In the genomic region with DNA sequence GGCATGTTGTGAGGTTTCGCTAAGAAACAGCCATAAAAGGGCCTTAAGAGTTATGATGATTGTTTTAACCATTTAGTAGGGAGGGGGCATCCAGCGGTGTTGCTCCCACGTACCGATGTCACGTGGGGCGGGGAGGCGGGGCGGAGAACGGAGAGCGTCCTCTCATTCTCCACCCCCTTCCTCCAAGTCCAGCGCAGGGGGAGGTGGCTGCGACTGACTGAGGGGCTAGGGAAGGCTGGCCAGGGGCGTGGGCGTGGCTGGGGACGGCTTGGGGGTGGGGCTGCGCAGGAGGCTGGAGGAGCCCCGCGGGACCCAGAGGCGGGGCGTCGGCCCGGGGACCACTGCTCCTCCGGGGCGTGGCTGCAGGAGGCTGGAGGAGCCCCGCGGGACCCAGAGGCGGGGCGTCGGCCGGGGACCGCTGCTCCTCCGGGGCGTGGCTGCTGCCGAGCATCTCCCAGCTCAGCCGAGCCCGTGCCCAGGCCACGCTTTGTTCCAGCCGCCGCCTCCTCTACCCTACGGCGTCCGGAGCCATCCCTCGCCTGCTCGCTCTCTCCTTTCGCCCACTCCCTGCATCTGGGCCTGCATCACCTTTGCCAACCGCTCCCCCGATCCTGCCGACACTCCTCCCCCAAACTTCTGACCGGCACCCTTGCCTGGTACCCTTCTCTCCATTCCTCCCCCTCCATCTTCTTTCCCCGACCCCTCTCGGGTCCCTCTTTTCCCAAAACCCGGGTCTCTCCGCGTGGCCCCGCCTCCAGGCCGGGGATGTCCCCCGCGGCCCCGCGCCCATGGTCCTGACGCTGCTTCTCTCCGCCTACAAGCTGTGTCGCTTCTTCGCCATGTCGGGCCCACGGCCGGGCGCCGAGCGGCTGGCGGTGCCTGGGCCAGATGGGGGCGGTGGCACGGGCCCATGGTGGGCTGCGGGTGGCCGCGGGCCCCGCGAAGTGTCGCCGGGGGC, we compare ENCODE assay signal across 8 cellular contexts. TPM values are rescaled to one million over a fixed set of nuclear protein-coding genes. Genes with fewer than 3 reads are reported as not detected.
A peak's percentile ranks its signal among the peaks of the same experiment; 100 is the strongest.
DNase-seq lines count a peak whose midpoint lies in the region; ATAC-seq and TF ChIP-seq lines count a peak whose summit lies in the region.

A gene (plus strand): TSS at position 450 of the 958 bp plus-strand sequence. CDS start 339 bp downstream, at position 789.

- peaks cover 37% of the 10 kb centered on the region for H3K27me3 Mint-ChIP-seq in GM23338 (ENCODE audit: insufficient read depth, low read depth, poor library complexity)
- H3K27me3 Mint-ChIP-seq in T-helper 2 cell treated with Interferon-gamma antibody and Interleukin-4, amounts not matched to agents 5 μg/mL and 100 μg/mL, for 36 hours (ENCODE audit: low read depth): no peaks in the 10 kb centered on the region

- H3K27me3 ChIP-seq in GM23338 (ENCODE audit: insufficient read depth): peaks cover 22% of the 10 kb centered on the region
- H3K27me3 ChIP-seq in ascending aorta: no peaks in the 10 kb centered on the region
- H3K27me3 ChIP-seq in aorta (ENCODE audit: control insufficient read depth in 1 of 2, insufficient read depth in 2 of 2, low read length in 1 of 2): no peaks in the 10 kb centered on the region

- peaks cover 21% of the 10 kb centered on the region for H3K4me1 Mint-ChIP-seq in GM23338
- H3K4me1 Mint-ChIP-seq in T-helper 2 cell treated with Interferon-gamma antibody and Interleukin-4, amounts not matched to agents 5 μg/mL and 100 μg/mL, for 36 hours (ENCODE audit: low read depth): peaks cover 12% of the 10 kb centered on the region

- DNase-seq in Daoy (ENCODE audit: low read depth): peak; percentile 95
- peak; percentile 99 for DNase-seq in GM23338 (ENCODE audit: low spot score)
- DNase-seq in NCI-H1092 (lab: John Stamatoyannopoulos, UW): peak; percentile 88
- DNase-seq in T-helper 2 cell treated with Interferon-gamma antibody and Interleukin-4, amounts not matched to agents 5 μg/mL and 100 μg/mL, for 36 hours (ENCODE audit: low spot score): peak; percentile 91
- peak; percentile 54 to 94 for DNase-seq in ascending aorta (ENCODE audit: low spot score in 2 of 2)
- peak in 50 of 51 donors; percentile 12 to 87 (median 67) for DNase-seq in hypothalamus (lab: John Stamatoyannopoulos, UW)
- DNase-seq in retinal pigment epithelial cell (ENCODE audit: low read depth): peak; percentile 54
- DNase-seq in aorta: peak; percentile 93 to 98

- no peaks in the 10 kb centered on the region for H3K9me3 ChIP-seq in ascending aorta
- no peaks in the 10 kb centered on the region for H3K9me3 ChIP-seq in aorta (ENCODE audit: control insufficient read depth, low read length)

- WGBS in aorta, 2 donors: 1% methylated on average over 66 to 80 of the region's 80 CpGs

- H3K4me3 ChIP-seq in GM23338: peak within 1 kb of the TSS; percentile 86
- H3K4me3 ChIP-seq in ascending aorta: peak within 1 kb of the TSS; percentile 70 to 77
- peak within 1 kb of the TSS; percentile 57 for H3K4me3 ChIP-seq in retinal pigment epithelial cell (ENCODE audit: low read length)
- peak within 1 kb of the TSS; percentile 51 to 55 for H3K4me3 ChIP-seq in aorta (ENCODE audit: low read length in 2 of 2)

- peak within 1 kb of the TSS; percentile 67; the same call in 1 of the 2 replicates for H3K27ac Mint-ChIP-seq in GM23338
- H3K27ac Mint-ChIP-seq in T-helper 2 cell treated with Interferon-gamma antibody and Interleukin-4, amounts not matched to agents 5 μg/mL and 100 μg/mL, for 36 hours: peak within 1 kb of the TSS; percentile 93

- H3F3A ChIP-seq in GM23338 (replicated peaks; ENCODE audit: low read depth): no peaks in the 10 kb centered on the region; the same call in 1 of the 2 replicates

- H3K4me3 Mint-ChIP-seq in GM23338: peak within 1 kb of the TSS; percentile 79
- H3K4me3 Mint-ChIP-seq in T-helper 2 cell treated with Interferon-gamma antibody and Interleukin-4, amounts not matched to agents 5 μg/mL and 100 μg/mL, for 36 hours: peak within 1 kb of the TSS; percentile 93

- H3K36me3 ChIP-seq in GM23338 (ENCODE audit: insufficient read depth) (no peaks in the 10 kb centered on the region), ascending aorta (no peaks in the 10 kb centered on the region), aorta (ENCODE audit: control insufficient read depth in 1 of 2, insufficient read depth in 2 of 2, low read length in 1 of 2) (no peaks in the 10 kb centered on the region)

- peaks cover 17% of the 10 kb centered on the region; the same call in 1 of the 2 replicates for H4K20me1 ChIP-seq in GM23338 (replicated peaks; ENCODE audit: insufficient read depth)

- no peaks in the 10 kb centered on the region for H3K9me2 ChIP-seq in GM23338 (ENCODE audit: insufficient read depth)

- H3K4me1 ChIP-seq in GM23338 (ENCODE audit: insufficient read depth) (peaks cover 9% of the 10 kb centered on the region; the same call in 1 of the 2 replicates), ascending aorta (peaks cover 12% of the 10 kb centered on the region in 2 donors), aorta (ENCODE audit: control insufficient read depth in 1 of 2, insufficient read depth in 2 of 2, low read length in 2 of 2) (no peaks in the 10 kb centered on the region)

- no peaks in the 10 kb centered on the region for H3K36me3 Mint-ChIP-seq in GM23338 (ENCODE audit: low read depth)
- H3K36me3 Mint-ChIP-seq in T-helper 2 cell treated with Interferon-gamma antibody and Interleukin-4, amounts not matched to agents 5 μg/mL and 100 μg/mL, for 36 hours (ENCODE audit: low read depth): peaks cover 2% of the 10 kb centered on the region

- H3K27ac ChIP-seq in GM23338 (ENCODE audit: low read depth) (0 out of 2 replicates have a peak within 1 kb of the TSS, but pooled peaks have one; percentile 20), ascending aorta (peak within 1 kb of the TSS; percentile 75 to 86), aorta (ENCODE audit: low read depth in 1 of 2, low read length in 2 of 2) (peak within 1 kb of the TSS; percentile 15 to 31)

- ATAC-seq in GM23338 (peak; percentile 85), aorta (ENCODE audit: low FRiP score) (peak; percentile 88)

- no peak for TF ChIP-seq CTCF in GM23338 (conservative IDR thresholded peaks at IDR 0.05; ENCODE audit: low read depth in 2 of 2)
- TF ChIP-seq CTCF in ascending aorta (IDR thresholded peaks at IDR 0.05): no peak
- no peak for TF ChIP-seq CTCF in retinal pigment epithelial cell (conservative IDR thresholded peaks at IDR 0.05; ENCODE audit: low read depth, low read length)

- H3K9me3 Mint-ChIP-seq in GM23338: no peaks in the 10 kb centered on the region
- H3K9me3 Mint-ChIP-seq in T-helper 2 cell treated with Interferon-gamma antibody and Interleukin-4, amounts not matched to agents 5 μg/mL and 100 μg/mL, for 36 hours: no peaks in the 10 kb centered on the region

- peak within 1 kb of the TSS; percentile 90 for H3K4me2 ChIP-seq in GM23338

- intact Hi-C loops in ascending aorta (cut with DNase I): loop anchor here (1.0 kb wide), 1 partner anchor 36 kb away; a partner anchor contains a TSS
- intact Hi-C loops in aorta (cut with DNase I): no loop called here

- H2AFZ ChIP-seq in GM23338: peak within 1 kb of the TSS; percentile 97

- no peaks in the 10 kb centered on the region for H3K79me2 ChIP-seq in GM23338 (replicated peaks; ENCODE audit: insufficient read depth)

TF ChIP-seq in GM23338, 12 proteins besides CTCF, POLR2A, EP300 and RAD21:
- TF ChIP-seq NANOG (IDR thresholded peaks at IDR 0.05; ENCODE audit: borderline replicate concordance): no peak
- no peak for TF ChIP-seq STAT1 (IDR thresholded peaks at IDR 0.05; ENCODE audit: unreplicated experiment)
- TF ChIP-seq ZNF331 (CRISPR knock-in tag; IDR thresholded peaks at IDR 0.05; ENCODE audit: low read depth): no peak
- TF ChIP-seq POLR2AphosphoS5 (IDR thresholded peaks at IDR 0.05; ENCODE audit: low read depth): peak; percentile 40; the same call in 1 of the 2 replicates
TF ChIP-seq in GM23338: peak in this region for 1.

RNA-seq across cellular contexts. Expression of the gene that starts here (rescaled TPM):
- 3.5 and 3.7 TPM in 2 replicates for total RNA-seq in Daoy (2014; rRNA removed; shearing (Covaris generic))
- 10.4 and 15.3 TPM in 2 replicates for total RNA-seq in GM23338 (2014; rRNA removed; shearing (Covaris generic))
- polyA plus RNA-seq in GM23338 (2016; fragmentation: Nextera tagmentation; extraction: Ambion mirVana): 0.89 and 1.4 TPM in 2 replicates
- total RNA-seq in ascending aorta: 121 TPM
- total RNA-seq in aorta: 10 to 100 TPM; 14.5 to 20.3 TPM
- polyA plus RNA-seq in aorta: 10 to 100 TPM in 1 of 2 donors, 1 to 10 TPM in 1; 4.9 to 10.3 TPM

Comparison
In these comparisons a context has a peak if more than half of its experiments do, and no peak if none do; other contexts are left out.
1. Peak in every context shown above with its lines: DNase-seq, ATAC-seq, H3K4me3 ChIP-seq and H3K27ac ChIP-seq.
2. H3K27ac ChIP-seq: peak in every context shown above with its lines; median percentile 80 in ascending aorta; 23 in aorta; 20 in GM23338.